Comparison of ENCODE assay signal across 1 cellular context in the genomic region with DNA sequence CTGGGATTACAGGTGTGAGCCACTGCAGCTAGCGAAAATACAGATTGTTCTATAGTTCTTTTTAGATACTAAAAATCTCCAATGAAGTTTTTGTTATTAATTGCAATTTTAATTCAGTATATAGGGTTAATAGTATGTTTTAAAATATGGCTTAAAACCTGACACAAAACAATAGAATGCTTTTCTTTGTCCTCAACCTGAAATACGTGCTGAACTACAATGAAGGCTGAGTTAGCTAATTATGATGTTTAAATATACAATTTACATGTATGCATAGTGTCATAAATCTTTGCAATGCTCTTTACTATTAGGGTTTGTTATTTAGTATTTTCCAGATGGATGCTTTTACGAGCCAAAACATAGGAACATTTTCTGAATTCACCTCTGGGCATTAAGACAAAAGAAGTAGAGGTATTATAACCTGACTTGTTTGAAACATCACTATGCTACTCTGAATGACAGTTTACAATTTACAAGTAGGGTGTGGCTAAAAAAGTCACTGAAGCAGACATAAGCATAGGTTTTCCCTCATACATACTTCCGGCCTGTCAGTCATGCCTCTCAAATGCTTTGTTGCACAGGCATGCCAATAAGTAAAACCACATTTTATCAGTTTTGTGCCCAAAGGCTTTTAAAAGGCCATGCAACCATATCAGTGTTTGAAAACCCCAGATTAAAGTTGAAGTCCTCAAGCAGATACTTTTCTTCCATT.
TF ChIP-seq lines count a peak whose summit lies in the region.

No MANE protein-coding gene starts in this region.

TF ChIP-seq in K562, 482 proteins besides CTCF, POLR2A, EP300 and RAD21 (continues in another document):
- TF ChIP-seq ESRRA (IDR thresholded peaks at IDR 0.05; ENCODE audit: borderline replicate concordance, low read depth) = no peak
- TF ChIP-seq BMI1 (IDR thresholded peaks at IDR 0.05; ENCODE audit: low read length) = no peak
- no peak for TF ChIP-seq GABPB2 (CRISPR knock-in tag; conservative IDR thresholded peaks at IDR 0.05)
- TF ChIP-seq MEIS2 (IDR thresholded peaks at IDR 0.05; ENCODE audit: partially characterized antibody) = peak; percentile 86
- TF ChIP-seq SRSF1 (IDR thresholded peaks at IDR 0.05; ENCODE audit: low read depth, low read length) = no peak
- TF ChIP-seq, protein P1, sequence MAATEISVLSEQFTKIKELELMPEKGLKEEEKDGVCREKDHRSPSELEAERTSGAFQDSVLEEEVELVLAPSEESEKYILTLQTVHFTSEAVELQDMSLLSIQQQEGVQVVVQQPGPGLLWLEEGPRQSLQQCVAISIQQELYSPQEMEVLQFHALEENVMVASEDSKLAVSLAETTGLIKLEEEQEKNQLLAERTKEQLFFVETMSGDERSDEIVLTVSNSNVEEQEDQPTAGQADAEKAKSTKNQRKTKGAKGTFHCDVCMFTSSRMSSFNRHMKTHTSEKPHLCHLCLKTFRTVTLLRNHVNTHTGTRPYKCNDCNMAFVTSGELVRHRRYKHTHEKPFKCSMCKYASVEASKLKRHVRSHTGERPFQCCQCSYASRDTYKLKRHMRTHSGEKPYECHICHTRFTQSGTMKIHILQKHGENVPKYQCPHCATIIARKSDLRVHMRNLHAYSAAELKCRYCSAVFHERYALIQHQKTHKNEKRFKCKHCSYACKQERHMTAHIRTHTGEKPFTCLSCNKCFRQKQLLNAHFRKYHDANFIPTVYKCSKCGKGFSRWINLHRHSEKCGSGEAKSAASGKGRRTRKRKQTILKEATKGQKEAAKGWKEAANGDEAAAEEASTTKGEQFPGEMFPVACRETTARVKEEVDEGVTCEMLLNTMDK (IDR thresholded peaks at IDR 0.05; ENCODE audit: borderline replicate concordance, insufficient read depth, low read depth, low read length, poor library complexity, severe bottlenecking) = no peak
- no peak for TF ChIP-seq ZFP30 (CRISPR knock-in tag; IDR thresholded peaks at IDR 0.05; ENCODE audit: borderline replicate concordance)
- TF ChIP-seq, protein P2, sequence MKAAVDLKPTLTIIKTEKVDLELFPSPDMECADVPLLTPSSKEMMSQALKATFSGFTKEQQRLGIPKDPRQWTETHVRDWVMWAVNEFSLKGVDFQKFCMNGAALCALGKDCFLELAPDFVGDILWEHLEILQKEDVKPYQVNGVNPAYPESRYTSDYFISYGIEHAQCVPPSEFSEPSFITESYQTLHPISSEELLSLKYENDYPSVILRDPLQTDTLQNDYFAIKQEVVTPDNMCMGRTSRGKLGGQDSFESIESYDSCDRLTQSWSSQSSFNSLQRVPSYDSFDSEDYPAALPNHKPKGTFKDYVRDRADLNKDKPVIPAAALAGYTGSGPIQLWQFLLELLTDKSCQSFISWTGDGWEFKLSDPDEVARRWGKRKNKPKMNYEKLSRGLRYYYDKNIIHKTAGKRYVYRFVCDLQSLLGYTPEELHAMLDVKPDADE (conservative IDR thresholded peaks at IDR 0.05; ENCODE audit: control insufficient read depth, low read depth, low read length) = no peak
- TF ChIP-seq, protein P3, sequence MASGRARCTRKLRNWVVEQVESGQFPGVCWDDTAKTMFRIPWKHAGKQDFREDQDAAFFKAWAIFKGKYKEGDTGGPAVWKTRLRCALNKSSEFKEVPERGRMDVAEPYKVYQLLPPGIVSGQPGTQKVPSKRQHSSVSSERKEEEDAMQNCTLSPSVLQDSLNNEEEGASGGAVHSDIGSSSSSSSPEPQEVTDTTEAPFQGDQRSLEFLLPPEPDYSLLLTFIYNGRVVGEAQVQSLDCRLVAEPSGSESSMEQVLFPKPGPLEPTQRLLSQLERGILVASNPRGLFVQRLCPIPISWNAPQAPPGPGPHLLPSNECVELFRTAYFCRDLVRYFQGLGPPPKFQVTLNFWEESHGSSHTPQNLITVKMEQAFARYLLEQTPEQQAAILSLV (tag; IDR thresholded peaks at IDR 0.05) = no peak
- TF ChIP-seq, protein P4, sequence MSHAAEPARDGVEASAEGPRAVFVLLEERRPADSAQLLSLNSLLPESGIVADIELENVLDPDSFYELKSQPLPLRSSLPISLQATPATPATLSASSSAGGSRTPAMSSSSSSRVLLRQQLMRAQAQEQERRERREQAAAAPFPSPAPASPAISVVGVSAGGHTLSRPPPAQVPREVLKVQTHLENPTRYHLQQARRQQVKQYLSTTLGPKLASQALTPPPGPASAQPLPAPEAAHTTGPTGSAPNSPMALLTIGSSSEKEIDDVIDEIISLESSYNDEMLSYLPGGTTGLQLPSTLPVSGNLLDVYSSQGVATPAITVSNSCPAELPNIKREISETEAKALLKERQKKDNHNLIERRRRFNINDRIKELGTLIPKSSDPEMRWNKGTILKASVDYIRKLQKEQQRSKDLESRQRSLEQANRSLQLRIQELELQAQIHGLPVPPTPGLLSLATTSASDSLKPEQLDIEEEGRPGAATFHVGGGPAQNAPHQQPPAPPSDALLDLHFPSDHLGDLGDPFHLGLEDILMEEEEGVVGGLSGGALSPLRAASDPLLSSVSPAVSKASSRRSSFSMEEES (CRISPR knock-in tag; IDR thresholded peaks at IDR 0.05) = no peak
- TF ChIP-seq, protein P5, sequence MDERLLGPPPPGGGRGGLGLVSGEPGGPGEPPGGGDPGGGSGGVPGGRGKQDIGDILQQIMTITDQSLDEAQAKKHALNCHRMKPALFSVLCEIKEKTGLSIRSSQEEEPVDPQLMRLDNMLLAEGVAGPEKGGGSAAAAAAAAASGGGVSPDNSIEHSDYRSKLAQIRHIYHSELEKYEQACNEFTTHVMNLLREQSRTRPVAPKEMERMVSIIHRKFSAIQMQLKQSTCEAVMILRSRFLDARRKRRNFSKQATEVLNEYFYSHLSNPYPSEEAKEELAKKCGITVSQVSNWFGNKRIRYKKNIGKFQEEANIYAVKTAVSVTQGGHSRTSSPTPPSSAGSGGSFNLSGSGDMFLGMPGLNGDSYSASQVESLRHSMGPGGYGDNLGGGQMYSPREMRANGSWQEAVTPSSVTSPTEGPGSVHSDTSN (CRISPR knock-in tag; IDR thresholded peaks at IDR 0.05; ENCODE audit: low read depth) = peak; percentile 55; the same call in 1 of the 2 replicates
- TF ChIP-seq, protein P5 (tag; conservative IDR thresholded peaks at IDR 0.05; ENCODE audit: low read depth) = peak; percentile 57
- TF ChIP-seq CXXC5 (CRISPR knock-in tag; IDR thresholded peaks at IDR 0.05) = no peak
- 0 out of 2 replicates have a peak, but pooled peaks have one; percentile 41 for TF ChIP-seq RBFOX2 (IDR thresholded peaks at IDR 0.05; ENCODE audit: low read depth, low read length)
- TF ChIP-seq ZNF507 (tag; conservative IDR thresholded peaks at IDR 0.05) = no peak
- TF ChIP-seq, protein P6, sequence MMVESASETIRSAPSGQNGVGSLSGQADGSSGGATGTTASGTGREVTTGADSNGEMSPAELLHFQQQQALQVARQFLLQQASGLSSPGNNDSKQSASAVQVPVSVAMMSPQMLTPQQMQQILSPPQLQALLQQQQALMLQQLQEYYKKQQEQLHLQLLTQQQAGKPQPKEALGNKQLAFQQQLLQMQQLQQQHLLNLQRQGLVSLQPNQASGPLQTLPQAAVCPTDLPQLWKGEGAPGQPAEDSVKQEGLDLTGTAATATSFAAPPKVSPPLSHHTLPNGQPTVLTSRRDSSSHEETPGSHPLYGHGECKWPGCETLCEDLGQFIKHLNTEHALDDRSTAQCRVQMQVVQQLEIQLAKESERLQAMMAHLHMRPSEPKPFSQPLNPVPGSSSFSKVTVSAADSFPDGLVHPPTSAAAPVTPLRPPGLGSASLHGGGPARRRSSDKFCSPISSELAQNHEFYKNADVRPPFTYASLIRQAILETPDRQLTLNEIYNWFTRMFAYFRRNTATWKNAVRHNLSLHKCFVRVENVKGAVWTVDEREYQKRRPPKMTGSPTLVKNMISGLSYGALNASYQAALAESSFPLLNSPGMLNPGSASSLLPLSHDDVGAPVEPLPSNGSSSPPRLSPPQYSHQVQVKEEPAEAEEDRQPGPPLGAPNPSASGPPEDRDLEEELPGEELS (CRISPR knock-in tag; IDR thresholded peaks at IDR 0.05; ENCODE audit: borderline replicate concordance) = no peak
- TF ChIP-seq CCNT2 (IDR thresholded peaks at IDR 0.05; ENCODE audit: borderline replicate concordance, extremely low read depth, insufficient read length, low read depth, low read length) = no peak
- 0 out of 2 replicates have a peak, but pooled peaks have one; percentile 25 for TF ChIP-seq SUPT5H (IDR thresholded peaks at IDR 0.05)
- TF ChIP-seq ZNF311 (CRISPR knock-in tag; IDR thresholded peaks at IDR 0.05) = no peak
- TF ChIP-seq PML (IDR thresholded peaks at IDR 0.05; ENCODE audit: low read length) = peak; percentile 85; the same call in 1 of the 2 replicates
- peak; percentile 45; the same call in 1 of the 2 replicates for TF ChIP-seq TEAD4 (IDR thresholded peaks at IDR 0.05; ENCODE audit: low read length)
- no peak for TF ChIP-seq TEAD4 (CRISPR knock-in tag; IDR thresholded peaks at IDR 0.05; ENCODE audit: borderline replicate concordance)
- TF ChIP-seq, protein P7, sequence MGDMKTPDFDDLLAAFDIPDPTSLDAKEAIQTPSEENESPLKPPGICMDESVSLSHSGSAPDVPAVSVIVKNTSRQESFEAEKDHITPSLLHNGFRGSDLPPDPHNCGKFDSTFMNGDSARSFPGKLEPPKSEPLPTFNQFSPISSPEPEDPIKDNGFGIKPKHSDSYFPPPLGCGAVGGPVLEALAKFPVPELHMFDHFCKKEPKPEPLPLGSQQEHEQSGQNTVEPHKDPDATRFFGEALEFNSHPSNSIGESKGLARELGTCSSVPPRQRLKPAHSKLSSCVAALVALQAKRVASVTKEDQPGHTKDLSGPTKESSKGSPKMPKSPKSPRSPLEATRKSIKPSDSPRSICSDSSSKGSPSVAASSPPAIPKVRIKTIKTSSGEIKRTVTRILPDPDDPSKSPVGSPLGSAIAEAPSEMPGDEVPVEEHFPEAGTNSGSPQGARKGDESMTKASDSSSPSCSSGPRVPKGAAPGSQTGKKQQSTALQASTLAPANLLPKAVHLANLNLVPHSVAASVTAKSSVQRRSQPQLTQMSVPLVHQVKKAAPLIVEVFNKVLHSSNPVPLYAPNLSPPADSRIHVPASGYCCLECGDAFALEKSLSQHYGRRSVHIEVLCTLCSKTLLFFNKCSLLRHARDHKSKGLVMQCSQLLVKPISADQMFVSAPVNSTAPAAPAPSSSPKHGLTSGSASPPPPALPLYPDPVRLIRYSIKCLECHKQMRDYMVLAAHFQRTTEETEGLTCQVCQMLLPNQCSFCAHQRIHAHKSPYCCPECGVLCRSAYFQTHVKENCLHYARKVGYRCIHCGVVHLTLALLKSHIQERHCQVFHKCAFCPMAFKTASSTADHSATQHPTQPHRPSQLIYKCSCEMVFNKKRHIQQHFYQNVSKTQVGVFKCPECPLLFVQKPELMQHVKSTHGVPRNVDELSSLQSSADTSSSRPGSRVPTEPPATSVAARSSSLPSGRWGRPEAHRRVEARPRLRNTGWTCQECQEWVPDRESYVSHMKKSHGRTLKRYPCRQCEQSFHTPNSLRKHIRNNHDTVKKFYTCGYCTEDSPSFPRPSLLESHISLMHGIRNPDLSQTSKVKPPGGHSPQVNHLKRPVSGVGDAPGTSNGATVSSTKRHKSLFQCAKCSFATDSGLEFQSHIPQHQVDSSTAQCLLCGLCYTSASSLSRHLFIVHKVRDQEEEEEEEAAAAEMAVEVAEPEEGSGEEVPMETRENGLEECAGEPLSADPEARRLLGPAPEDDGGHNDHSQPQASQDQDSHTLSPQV (IDR thresholded peaks at IDR 0.05) = no peak
- no peak for TF ChIP-seq POLR2B (IDR thresholded peaks at IDR 0.05; ENCODE audit: low read depth, partially characterized antibody)
- TF ChIP-seq BCOR (IDR thresholded peaks at IDR 0.05) = no peak
- no peak for TF ChIP-seq DDX20 (tag; IDR thresholded peaks at IDR 0.05; ENCODE audit: low read depth)
- TF ChIP-seq, protein P8, sequence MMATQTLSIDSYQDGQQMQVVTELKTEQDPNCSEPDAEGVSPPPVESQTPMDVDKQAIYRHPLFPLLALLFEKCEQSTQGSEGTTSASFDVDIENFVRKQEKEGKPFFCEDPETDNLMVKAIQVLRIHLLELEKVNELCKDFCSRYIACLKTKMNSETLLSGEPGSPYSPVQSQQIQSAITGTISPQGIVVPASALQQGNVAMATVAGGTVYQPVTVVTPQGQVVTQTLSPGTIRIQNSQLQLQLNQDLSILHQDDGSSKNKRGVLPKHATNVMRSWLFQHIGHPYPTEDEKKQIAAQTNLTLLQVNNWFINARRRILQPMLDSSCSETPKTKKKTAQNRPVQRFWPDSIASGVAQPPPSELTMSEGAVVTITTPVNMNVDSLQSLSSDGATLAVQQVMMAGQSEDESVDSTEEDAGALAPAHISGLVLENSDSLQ (IDR thresholded peaks at IDR 0.05) = peak; percentile 94
- TF ChIP-seq, protein P9, sequence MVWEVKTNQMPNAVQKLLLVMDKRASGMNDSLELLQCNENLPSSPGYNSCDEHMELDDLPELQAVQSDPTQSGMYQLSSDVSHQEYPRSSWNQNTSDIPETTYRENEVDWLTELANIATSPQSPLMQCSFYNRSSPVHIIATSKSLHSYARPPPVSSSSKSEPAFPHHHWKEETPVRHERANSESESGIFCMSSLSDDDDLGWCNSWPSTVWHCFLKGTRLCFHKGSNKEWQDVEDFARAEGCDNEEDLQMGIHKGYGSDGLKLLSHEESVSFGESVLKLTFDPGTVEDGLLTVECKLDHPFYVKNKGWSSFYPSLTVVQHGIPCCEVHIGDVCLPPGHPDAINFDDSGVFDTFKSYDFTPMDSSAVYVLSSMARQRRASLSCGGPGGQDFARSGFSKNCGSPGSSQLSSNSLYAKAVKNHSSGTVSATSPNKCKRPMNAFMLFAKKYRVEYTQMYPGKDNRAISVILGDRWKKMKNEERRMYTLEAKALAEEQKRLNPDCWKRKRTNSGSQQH (CRISPR knock-in tag; IDR thresholded peaks at IDR 0.05) = peak; percentile 89
- peak; percentile 37; the same call in 1 of the 2 replicates for TF ChIP-seq SOX6 (IDR thresholded peaks at IDR 0.05)
- no peak for TF ChIP-seq ZNF780A (CRISPR knock-in tag; IDR thresholded peaks at IDR 0.05)
- peak; percentile 74 for TF ChIP-seq ETV1 (tag; conservative IDR thresholded peaks at IDR 0.05; ENCODE audit: low read depth)
- TF ChIP-seq ETS2 (tag; IDR thresholded peaks at IDR 0.05; ENCODE audit: borderline replicate concordance, poor library complexity, severe bottlenecking) = no peak
- TF ChIP-seq, protein P10, sequence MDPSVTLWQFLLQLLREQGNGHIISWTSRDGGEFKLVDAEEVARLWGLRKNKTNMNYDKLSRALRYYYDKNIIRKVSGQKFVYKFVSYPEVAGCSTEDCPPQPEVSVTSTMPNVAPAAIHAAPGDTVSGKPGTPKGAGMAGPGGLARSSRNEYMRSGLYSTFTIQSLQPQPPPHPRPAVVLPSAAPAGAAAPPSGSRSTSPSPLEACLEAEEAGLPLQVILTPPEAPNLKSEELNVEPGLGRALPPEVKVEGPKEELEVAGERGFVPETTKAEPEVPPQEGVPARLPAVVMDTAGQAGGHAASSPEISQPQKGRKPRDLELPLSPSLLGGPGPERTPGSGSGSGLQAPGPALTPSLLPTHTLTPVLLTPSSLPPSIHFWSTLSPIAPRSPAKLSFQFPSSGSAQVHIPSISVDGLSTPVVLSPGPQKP (CRISPR knock-in tag; IDR thresholded peaks at IDR 0.05) = no peak
- TF ChIP-seq NBN (IDR thresholded peaks at IDR 0.05; ENCODE audit: low read depth) = no peak
- no peak for TF ChIP-seq SP1 (CRISPR knock-in tag; IDR thresholded peaks at IDR 0.05)
- no peak for TF ChIP-seq NFIX (CRISPR knock-in tag; IDR thresholded peaks at IDR 0.05; ENCODE audit: low read depth)
- no peak for TF ChIP-seq SRF (CRISPR knock-in tag; IDR thresholded peaks at IDR 0.05)
- no peak for TF ChIP-seq ZNF263 (CRISPR knock-in tag; IDR thresholded peaks at IDR 0.05; ENCODE audit: borderline replicate concordance)
- TF ChIP-seq GABPA (tag; conservative IDR thresholded peaks at IDR 0.05; ENCODE audit: low read depth) = peak; percentile 59
